Comparison of ENCODE assay signal across 34 cellular contexts in the genomic region with DNA sequence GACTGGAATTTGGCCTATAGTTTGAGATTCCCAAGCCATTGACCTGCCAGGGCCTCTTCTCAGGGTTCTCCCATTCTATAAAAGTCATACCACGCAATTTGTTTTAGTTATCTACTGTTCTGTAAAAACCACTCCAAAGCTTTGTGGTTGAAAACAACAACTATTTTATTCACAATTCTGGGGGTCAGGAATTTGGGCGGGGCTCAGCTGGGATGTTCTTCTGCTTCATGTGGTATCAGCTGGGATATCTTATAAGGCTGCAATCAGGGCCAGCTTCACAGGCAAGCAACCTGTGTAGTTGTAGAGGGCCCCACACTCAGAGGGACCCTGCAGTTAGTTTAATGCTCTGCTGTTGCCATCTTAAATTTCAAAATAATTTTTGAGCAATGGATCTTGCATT. TPM values are rescaled to one million over a fixed set of nuclear protein-coding genes. Genes with fewer than 3 reads are reported as not detected.
"Had no signal": no experiment of that assay in that cellular context is flagged by ENCODE, and none has a peak within 500 bp of the region (broad histone marks: within the 10 kb centered on the region; RNA-seq: fewer than 3 reads in every experiment).

No MANE protein-coding gene starts in this region.

- H3K36me3 ChIP-seq: colonic mucosa, esophagus squamous epithelium, gastrocnemius medialis, heart right ventricle, left lung, lower lobe of right lung had no signal

- DNase-seq: colonic mucosa; cortex of kidney; effector CD8-positive, alpha-beta T cell; effector memory CD8-positive, alpha-beta T cell; endodermal cell; erythroblast; esophagus squamous epithelium; foreskin fibroblast; foreskin melanocyte; gastrocnemius medialis; glutamatergic neuron; head of caudate nucleus; heart right ventricle; hippocampal formation; left cardiac atrium; left lung; left ventricle myocardium superior; lower lobe of right lung; mesenchymal stem cell; midbrain; naive B cell; naive thymus-derived CD8-positive, alpha-beta T cell had no signal

- H3K4me3 ChIP-seq: colonic mucosa, esophagus squamous epithelium, gastrocnemius medialis, heart right ventricle, left lung, lower lobe of right lung had no signal

- H3K27ac ChIP-seq: colonic mucosa, epithelial cell of prostate, esophagus squamous epithelium, gastrocnemius medialis, heart right ventricle, left lung, lower lobe of right lung had no signal

- FAIRE-seq: endometrium, islet of Langerhans, keratinocyte had no signal

- ATAC-seq: effector memory CD8-positive, alpha-beta T cell; esophagus mucosa; gastrocnemius medialis; heart right ventricle; left cardiac atrium; left lung; left ventricle myocardium superior; lower lobe of right lung; naive thymus-derived CD8-positive, alpha-beta T cell had no signal

- H3K9me3 ChIP-seq: colonic mucosa, gastrocnemius medialis, lower lobe of right lung had no signal

- H3K4me1 ChIP-seq: colonic mucosa, esophagus squamous epithelium, gastrocnemius medialis, heart right ventricle, left lung, lower lobe of right lung had no signal

- H3K27me3 ChIP-seq: colonic mucosa, gastrocnemius medialis, left lung had no signal

RNA-seq across cellular contexts. Expression of a gene that starts 16.4 kb away (rescaled TPM):
- total RNA-seq: colonic mucosa; dermis microvascular lymphatic vessel endothelial cell; endodermal cell; esophagus mucosa; esophagus squamous epithelium; gastrocnemius medialis; glomerular endothelial cell; heart right ventricle; kidney epithelial cell; left cardiac atrium; left lung; left ventricle myocardium superior; lower leg skin; lower lobe of right lung; lung microvascular endothelial cell; mononuclear cell; myocyte; naive thymus-derived CD8-positive, alpha-beta T cell had no signal
- polyA plus RNA-seq: heart right ventricle; keratinocyte; naive thymus-derived CD8-positive, alpha-beta T cell had no signal
